ENCODE assay signal across 8 cellular contexts in genomic region chr22:41563051-41563711, GRCh38. TPM values are rescaled to one million over a fixed set of nuclear protein-coding genes. Genes with fewer than 3 reads are reported as not detected.
DNase-seq lines count a peak whose midpoint lies in the region; ATAC-seq and TF ChIP-seq lines count a peak whose summit lies in the region.
"Had no signal": no experiment of that assay in that cellular context is flagged by ENCODE, and none has a peak within 500 bp of the region (broad histone marks: within the 10 kb centered on the region; RNA-seq: fewer than 3 reads in every experiment).

No MANE protein-coding gene starts in this region.

- no peak overlapping the region for H3K4me3 ChIP-seq in gastroesophageal sphincter

- peak; percentile 21 for ATAC-seq in Right ventricle myocardium inferior
- ATAC-seq in gastroesophageal sphincter = no peak
- no peak for ATAC-seq in HG02884 (IDR thresholded peaks at IDR 0.05; ENCODE audit: unreplicated experiment)
- ATAC-seq in GM18873 (IDR thresholded peaks at IDR 0.05; ENCODE audit: low FRiP score, unreplicated experiment) = no peak

- no peaks in the 10 kb centered on the region for H3K36me3 ChIP-seq in gastroesophageal sphincter

- DNase-seq in Right ventricle myocardium inferior (ENCODE audit: missing footprints) = no peak
- DNase-seq in cardiac septum (ENCODE audit: low spot score) = no peak
- no peak for DNase-seq in DMS53 (lab: John Stamatoyannopoulos, UW)
- DNase-seq: 8988T, NCI-H510A treated with DMSO at 0.1 percent for 48 hours had no signal

- H3K4me1 ChIP-seq in gastroesophageal sphincter = peaks cover 0 to 83% (median 3%) of the 10 kb centered on the region in 3 donors

- intact Hi-C loops in Right ventricle myocardium inferior (cut with DNase I) = loop anchor here (2.0 kb wide), 1 partner anchor 14 kb away; no protein-coding TSS in a partner anchor
- intact Hi-C loops in cardiac septum (cut with DNase I) = no loop called here

- H3K27me3 ChIP-seq in gastroesophageal sphincter = no peaks in the 10 kb centered on the region

- H3K27ac ChIP-seq in gastroesophageal sphincter = peak overlapping the region in 3 of 4 donors; percentile 59 to 74 (median 68)

- WGBS in gastroesophageal sphincter (ENCODE audit: low coverage in 1 of 2), 2 donors = 9 to 19% methylated on average over 6 to 8 of the region's 10 CpGs

- TF ChIP-seq EP300 in gastroesophageal sphincter (IDR thresholded peaks at IDR 0.05) = no peak

- no peak for TF ChIP-seq POLR2A in gastroesophageal sphincter (IDR thresholded peaks at IDR 0.05)

- TF ChIP-seq CTCF in gastroesophageal sphincter (IDR thresholded peaks at IDR 0.05) = no peak

- no peaks in the 10 kb centered on the region for H3K9me3 ChIP-seq in gastroesophageal sphincter

RNA-seq across cellular contexts. Expression of gene CSDC2, which starts 2.4 kb away (rescaled TPM):
- total RNA-seq in Right ventricle myocardium inferior (265 TPM), cardiac septum (115 TPM), gastroesophageal sphincter (10 to 100 TPM in 1 of 4 donors, 1 to 10 TPM in 3; 3.0 to 22.2 (median 5.8) TPM)

RNA-seq across cellular contexts. Expression of gene POLR3H, which starts 18.9 kb away (rescaled TPM):
- total RNA-seq in Right ventricle myocardium inferior (20.1 TPM), cardiac septum (18.6 TPM), gastroesophageal sphincter (10 to 100 TPM; 17.7 to 27.0 (median 23.4) TPM)

RNA-seq across cellular contexts. Expression of gene PMM1, which starts 26.5 kb away (rescaled TPM):
- total RNA-seq in Right ventricle myocardium inferior (16.2 TPM), cardiac septum (21.7 TPM), gastroesophageal sphincter (10 to 100 TPM; 32.7 to 42.5 (median 37.1) TPM)

RNA-seq across cellular contexts. Expression of gene DESI1, which starts 57.7 kb away (rescaled TPM):
- total RNA-seq in Right ventricle myocardium inferior = 41.6 TPM
- total RNA-seq in cardiac septum = 30.6 TPM
- total RNA-seq in gastroesophageal sphincter = 10 to 100 TPM; 18.2 to 77.7 (median 21.4) TPM

RNA-seq across cellular contexts. Expression of gene XRCC6, which starts 57.9 kb away (rescaled TPM):
- total RNA-seq in Right ventricle myocardium inferior (172 TPM), cardiac septum (155 TPM), gastroesophageal sphincter (100 to 1,000 TPM; 236 to 277 (median 258) TPM)
